In genomic region chr1:144077167-144077841, GRCh38 we compare ENCODE assay signal across 8 cellular contexts.
DNase-seq lines count a peak whose midpoint lies in the region; ATAC-seq, FAIRE-seq and TF ChIP-seq lines count a peak whose summit lies in the region.
"Not testable (repeated sequence)": the region's sequence is repeated elsewhere in the genome, so short reads cannot be mapped to it uniquely, and the experiment has no call there.

No MANE protein-coding gene starts in this region.

- 2% methylated on average over 24 of the region's 93 CpGs for WGBS in mammary epithelial cell (ENCODE audit: low coverage, missing lambda C conversion rate)
- 20% methylated on average over 83 of the region's 93 CpGs for WGBS in smooth muscle cell (ENCODE audit: low lambda C conversion rate)

- not testable (repeated sequence) for ATAC-seq in Right ventricle myocardium inferior

- not testable (repeated sequence) for FAIRE-seq in RCC 7860 (lab: Jason Lieb, UNC)

- CTCF ChIA-PET in mammary epithelial cell (lab: Charles Lee; ENCODE audit: low non-redundant PET) = not testable (repeated sequence)

- TF ChIP-seq POLR2A in uterus (IDR thresholded peaks at IDR 0.05) = not testable (repeated sequence)

- H2AFZ ChIP-seq in mammary epithelial cell (ENCODE audit: low read depth, low read length); smooth muscle cell (ENCODE audit: low read depth): not testable (repeated sequence)

- DNase-seq in EH (ENCODE audit: low read depth) = peak; percentile 4
- peak; percentile 39 for DNase-seq in RCC 7860 (ENCODE audit: low spot score)
- peak; percentile 67 for DNase-seq in activated T-cell treated with anti-CD3 and anti-CD28 coated beads, Interleukin-2, amount 50 U/mL, for 1 hour
- peak; percentile 1 for DNase-seq in mammary epithelial cell
- DNase-seq in Right ventricle myocardium inferior (ENCODE audit: missing footprints) = peak; percentile 72
- DNase-seq in smooth muscle cell (lab: John Stamatoyannopoulos, UW; ENCODE audit: unreplicated experiment) = not testable (repeated sequence)
- DNase-seq in uterus = peak in 1 of 2 donors; percentile 8

- dilution Hi-C loops in mammary epithelial cell (cut with HindIII; ENCODE audit: low sequenced_read_pairs) = not testable (repeated sequence)

- H3K9me3 ChIP-seq in mammary epithelial cell (replicated peaks; ENCODE audit: insufficient read depth, low read length); mononuclear cell (ENCODE audit: low read depth, low read length); smooth muscle cell (replicated peaks; ENCODE audit: low read depth); uterus: not testable (repeated sequence)

- not testable (repeated sequence) for H3K36me3 ChIP-seq in mammary epithelial cell (ENCODE audit: insufficient read depth, low read length); smooth muscle cell (ENCODE audit: low read depth); uterus

- in situ Hi-C loops in mammary epithelial cell (cut with MboI; ENCODE audit: low sequenced_read_pairs in 2 of 2) = not testable (repeated sequence)

- not testable (repeated sequence) for H3K4me1 ChIP-seq in mammary epithelial cell (ENCODE audit: insufficient read depth, low read length); mononuclear cell (ENCODE audit: insufficient read depth, low read length); smooth muscle cell (ENCODE audit: low read depth); uterus

- H3K4me2 ChIP-seq in mammary epithelial cell (ENCODE audit: insufficient read depth, low read depth, low read length) = not testable (repeated sequence)
- peak overlapping the region; percentile 83 for H3K4me2 ChIP-seq in smooth muscle cell

- TF ChIP-seq CTCF in mammary epithelial cell (conservative IDR thresholded peaks at IDR 0.05 in 1 of 2, IDR thresholded peaks at IDR 0.05 in 1 of 2; ENCODE audit: extremely low read depth in 1 of 2, insufficient read depth in 1 of 2, low read depth in 1 of 2, low read length in 2 of 2); smooth muscle cell (IDR thresholded peaks at IDR 0.05; ENCODE audit: borderline replicate concordance, insufficient read depth, poor library complexity, severe bottlenecking); uterus (IDR thresholded peaks at IDR 0.05): not testable (repeated sequence)

- not testable (repeated sequence) for H3F3A ChIP-seq in smooth muscle cell (ENCODE audit: low read depth)

- H4K20me1 ChIP-seq in mammary epithelial cell (ENCODE audit: insufficient read depth, low read length); smooth muscle cell (ENCODE audit: low read depth): not testable (repeated sequence)

- H3K4me3 ChIP-seq in mammary epithelial cell (replicated peaks in 1 of 3; ENCODE audit: insufficient read depth in 1 of 3, low read depth in 2 of 3, low read length in 3 of 3) (peak overlapping the region in 1 of 3 experiments; percentile 34), mononuclear cell (ENCODE audit: low read length) (peak overlapping the region; percentile 12), smooth muscle cell (peak overlapping the region; percentile 77), uterus (peak overlapping the region; percentile 29 to 33)

- H3K9ac ChIP-seq in mammary epithelial cell (ENCODE audit: insufficient read depth, low read length); smooth muscle cell (ENCODE audit: low read depth): not testable (repeated sequence)

- intact Hi-C loops in mammary epithelial cell (cut with micrococcal nuclease); Right ventricle myocardium inferior (cut with DNase I); uterus (cut with DNase I; ENCODE audit: low total_unique reads): not testable (repeated sequence)

- not testable (repeated sequence) for H3K27ac ChIP-seq in mammary epithelial cell (ENCODE audit: insufficient read depth, low read depth, low read length); smooth muscle cell (ENCODE audit: low read depth); uterus

- H3K79me2 ChIP-seq in mammary epithelial cell (ENCODE audit: insufficient read depth, low read length); smooth muscle cell (ENCODE audit: low read depth): not testable (repeated sequence)

- not testable (repeated sequence) for BruUV-seq in mammary epithelial cell (replicated peaks; lab: Mats Ljungman, UMichigan)

- H3K27me3 ChIP-seq in mammary epithelial cell (ENCODE audit: insufficient read depth, low read length); mononuclear cell (ENCODE audit: insufficient read depth, low read length); smooth muscle cell (ENCODE audit: low read depth); uterus: not testable (repeated sequence)
